ENCODE assay signal across 11 cellular contexts in the genomic region with DNA sequence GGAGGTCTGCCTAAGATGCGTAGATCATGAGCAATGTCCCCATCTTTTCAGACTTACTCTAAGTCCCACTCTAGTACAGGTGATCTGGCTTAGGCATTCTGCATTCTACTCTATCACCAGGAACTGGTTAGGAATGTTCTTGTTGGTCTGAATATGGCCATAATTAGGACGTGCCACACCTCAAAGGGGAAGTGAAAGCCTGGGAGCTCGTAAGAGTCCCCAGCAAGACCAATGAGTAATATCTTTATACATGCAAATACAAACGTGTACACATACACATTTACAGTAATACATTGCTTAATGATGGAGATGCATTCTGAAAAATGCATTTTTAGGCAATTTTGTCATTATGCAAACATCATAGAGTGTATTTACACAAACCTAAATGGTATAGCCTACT. TPM values are rescaled to one million over a fixed set of nuclear protein-coding genes. Genes with fewer than 3 reads are reported as not detected.
DNase-seq lines count a peak whose midpoint lies in the region; ATAC-seq and TF ChIP-seq lines count a peak whose summit lies in the region.
"Had no signal": no experiment of that assay in that cellular context is flagged by ENCODE, and none has a peak within 500 bp of the region (broad histone marks: within the 10 kb centered on the region; RNA-seq: fewer than 3 reads in every experiment).

No MANE protein-coding gene starts in this region.

- no peak for TF ChIP-seq CTCF in GM10248 (IDR thresholded peaks at IDR 0.05; ENCODE audit: control extremely low read depth, extremely low read depth, low read depth, missing control alignments)

- CTCF ChIA-PET in GM10248 (lab: Yijun Ruan, JAX), result interaction anchor here (1.0 to 2.5 kb wide), 7 partner anchors 11 to 102 kb away, joined by 3 to 11 read pairs (median 5); a partner anchor contains a TSS

- DNase-seq in GM10248 (ENCODE audit: extremely low spot score) (peak; percentile 60), NOMO-1 (lab: John Stamatoyannopoulos, UW; ENCODE audit: unreplicated experiment in 2 of 2) (peak; percentile 64 to 79), NCI-H1092 treated with DMSO at 0.1 percent for 48 hours (lab: John Stamatoyannopoulos, UW) (no peak), dermis blood vessel endothelial cell (no peak), nucleus accumbens (lab: John Stamatoyannopoulos, UW) (no peak)
- DNase-seq in activated CD8-positive, alpha-beta memory T cell treated with anti-CD3 and anti-CD28 coated beads, Interleukin-2, amount 50 U/mL, for 48 hours, result no peak
- DNase-seq: activated CD4-positive, alpha-beta T cell treated with anti-CD3 and anti-CD28 coated beads, Interleukin-2, amount 50 U/mL, for 1 hour; anterior cingulate cortex; Kasumi-1 had no signal

- ATAC-seq in GM19455 (IDR thresholded peaks at IDR 0.05; ENCODE audit: unreplicated experiment), result peak; percentile 97
- ATAC-seq in HG03025 (IDR thresholded peaks at IDR 0.05; ENCODE audit: low FRiP score, unreplicated experiment), result peak; percentile 77

- POLR2A ChIA-PET in GM10248 (lab: Yijun Ruan, JAX), result no interaction called here

RNA-seq across cellular contexts. Expression of a gene that starts 19.4 kb away (rescaled TPM):
- total RNA-seq in dermis blood vessel endothelial cell, result 45.6 and 49.2 TPM in 2 replicates

Comparison
In these comparisons a context has a peak if more than half of its experiments do, and no peak if none do; other contexts are left out.
1. DNase-seq: peak in GM10248 (single experiment) and NOMO-1 (2 of 2); none in activated CD8-positive, alpha-beta memory T cell treated with anti-CD3 and anti-CD28 coated beads, Interleukin-2, amount 50 U/mL, for 48 hours (single experiment), NCI-H1092 treated with DMSO at 0.1 percent for 48 hours (single experiment), dermis blood vessel endothelial cell (single experiment) and nucleus accumbens (0 of 56).